In genomic region chr1:222306011-222306410, GRCh38 we compare ENCODE assay signal across 3 cellular contexts.
"Had no signal": no experiment of that assay in that cellular context is flagged by ENCODE, and none has a peak within 500 bp of the region (broad histone marks: within the 10 kb centered on the region; RNA-seq: fewer than 3 reads in every experiment).

No MANE protein-coding gene starts in this region.

- H3K4me3 ChIP-seq: GM12878 had no signal

- DNase-seq: GDM1, GF-D8 had no signal
